In genomic region chr2:8646731-8647461, GRCh38 we compare ENCODE assay signal across 26 cellular contexts.
"Had no signal": no experiment of that assay in that cellular context is flagged by ENCODE, and none has a peak within 500 bp of the region (broad histone marks: within the 10 kb centered on the region; RNA-seq: fewer than 3 reads in every experiment).

No MANE protein-coding gene starts in this region.

- H3K9me3 Mint-ChIP-seq: central memory CD8-positive, alpha-beta T cell; mesothelial cell of epicardium; stimulated activated effector memory CD8-positive, alpha-beta T cell treated with anti-CD3 and anti-CD28 coated beads, Interleukin-12 subunit alpha, Interleukin-12 subunit beta, amount 100 ng/mL, for 72 hours had no signal

- H3K4me1 Mint-ChIP-seq: central memory CD8-positive, alpha-beta T cell had no signal

- H3K4me3 ChIP-seq: coronary artery, esophagus muscularis mucosa, heart right ventricle, psoas muscle, smooth muscle cell, stomach, thyroid gland had no signal

- H3K27ac ChIP-seq: coronary artery, esophagus muscularis mucosa, foreskin keratinocyte, heart right ventricle, neutrophil, psoas muscle, stomach, thyroid gland had no signal

- DNase-seq: dermis blood vessel endothelial cell; effector memory CD4-positive, alpha-beta T cell; foreskin keratinocyte; glutamatergic neuron; heart right ventricle; hippocampal formation; kidney glomerular epithelial cell; left ventricle myocardium superior; mesenchymal stem cell; naive thymus-derived CD4-positive, alpha-beta T cell; psoas muscle; right cardiac atrium; stimulated activated CD4-positive, alpha-beta T cell treated with anti-CD3 and anti-CD28 coated beads, Interleukin-2, amount 100 ng/mL, for 24 hours; stimulated activated CD4-positive, alpha-beta T cell treated with anti-CD3 and anti-CD28 coated beads, Interleukin-4, amount 100 ng/mL, for 24 hours; stimulated activated naive CD4-positive, alpha-beta T cell treated with Interleukin-2 at 50 U/mL for 16 hours; stomach; thyroid gland; trophoblast cell had no signal

- H3K36me3 Mint-ChIP-seq: mesothelial cell of epicardium; naive thymus-derived CD4-positive, alpha-beta T cell; stimulated activated effector memory CD8-positive, alpha-beta T cell treated with anti-CD3 and anti-CD28 coated beads, Interleukin-12 subunit alpha, Interleukin-12 subunit beta, amount 100 ng/mL, for 72 hours had no signal

- H3K4me3 Mint-ChIP-seq: central memory CD8-positive, alpha-beta T cell; mesothelial cell of epicardium; naive thymus-derived CD4-positive, alpha-beta T cell; stimulated activated effector memory CD8-positive, alpha-beta T cell treated with anti-CD3 and anti-CD28 coated beads, Interleukin-12 subunit alpha, Interleukin-12 subunit beta, amount 100 ng/mL, for 72 hours had no signal

- H3K4me1 ChIP-seq: foreskin keratinocyte, psoas muscle, thyroid gland had no signal

- H3K27me3 ChIP-seq: esophagus muscularis mucosa, foreskin keratinocyte, heart right ventricle, neutrophil, stomach, thyroid gland had no signal

- H3K36me3 ChIP-seq: esophagus muscularis mucosa, heart right ventricle, neutrophil, stomach, thyroid gland had no signal

- H3K9me3 ChIP-seq: esophagus muscularis mucosa, heart right ventricle, neutrophil, psoas muscle, thyroid gland had no signal

- H3K27me3 Mint-ChIP-seq: central memory CD8-positive, alpha-beta T cell had no signal

- ATAC-seq: foreskin keratinocyte; heart right ventricle; left colon; left ventricle myocardium superior; naive thymus-derived CD4-positive, alpha-beta T cell; psoas muscle; right cardiac atrium; stimulated activated effector memory CD8-positive, alpha-beta T cell treated with anti-CD3 and anti-CD28 coated beads, Interleukin-12 subunit alpha, Interleukin-12 subunit beta, amount 100 ng/mL, for 72 hours had no signal

- H3K27ac Mint-ChIP-seq: mesothelial cell of epicardium; naive thymus-derived CD4-positive, alpha-beta T cell; stimulated activated effector memory CD8-positive, alpha-beta T cell treated with anti-CD3 and anti-CD28 coated beads, Interleukin-12 subunit alpha, Interleukin-12 subunit beta, amount 100 ng/mL, for 72 hours had no signal
